Comparison of ENCODE assay signal across 1 cellular context in genomic region chr2:127891806-127892205, GRCh38.
TF ChIP-seq lines count a peak whose summit lies in the region.

No MANE protein-coding gene starts in this region.

TF ChIP-seq in GM23338, 12 proteins besides CTCF, POLR2A, EP300 and RAD21 (continued from another document):
- no peak for TF ChIP-seq ZNF114 (CRISPR knock-in tag; IDR thresholded peaks at IDR 0.05)
- TF ChIP-seq EZH2 (IDR thresholded peaks at IDR 0.05; ENCODE audit: low read depth, unreplicated experiment) = no peak
